ENCODE assay signal across 8 cellular contexts in genomic region chr18:11040823-11041712, GRCh38.
DNase-seq lines count a peak whose midpoint lies in the region; TF ChIP-seq lines count a peak whose summit lies in the region.

No MANE protein-coding gene starts in this region.

- H3K4me1 ChIP-seq in SJCRH30: peaks cover 9% of the 10 kb centered on the region; the same call in 1 of the 2 replicates

- TF ChIP-seq POLR2A in erythroblast (IDR thresholded peaks at IDR 0.05; ENCODE audit: low read length): no peak

- DNase-seq in NCI-H2227 (lab: John Stamatoyannopoulos, UW; ENCODE audit: unreplicated experiment) (peak; percentile 3), NCI-H2227 treated with DMSO at 0.1 percent for 48 hours (lab: John Stamatoyannopoulos, UW) (no peak), HT-29 (ENCODE audit: low spot score) (peak; percentile 79), SJCRH30 (peak; percentile 38 to 70), erythroblast (lab: John Stamatoyannopoulos, UW) (peak; percentile 45 to 70), mucosa of gallbladder (ENCODE audit: low spot score) (peak; percentile 60), GDM1 (lab: John Stamatoyannopoulos, UW) (no peak), DMS79 (lab: John Stamatoyannopoulos, UW) (no peak)

- H3K36me3 ChIP-seq in SJCRH30: no peaks in the 10 kb centered on the region

- H3K27ac ChIP-seq in SJCRH30: peak overlapping the region; percentile 32; the same call in 1 of the 2 replicates

- H3K9me3 ChIP-seq in SJCRH30 (replicated peaks): no peaks in the 10 kb centered on the region

- H3K27me3 ChIP-seq in SJCRH30: no peaks in the 10 kb centered on the region

- H3K4me3 ChIP-seq in SJCRH30: no peak overlapping the region

Comparison
In these comparisons a context has a peak if more than half of its experiments do, and no peak if none do; other contexts are left out.
1. DNase-seq: peak in NCI-H2227 (single experiment), HT-29 (single experiment), SJCRH30 (2 of 2), erythroblast (2 of 2) and mucosa of gallbladder (single experiment); none in NCI-H2227 treated with DMSO at 0.1 percent for 48 hours (single experiment), GDM1 (single experiment) and DMS79 (single experiment).